In genomic region chr7:95595825-95596182, GRCh38 we compare ENCODE assay signal across 8 cellular contexts. TPM values are rescaled to one million over a fixed set of nuclear protein-coding genes. Genes with fewer than 3 reads are reported as not detected.
A peak's percentile ranks its signal among the peaks of the same experiment; 100 is the strongest.
DNase-seq lines count a peak whose midpoint lies in the region; ATAC-seq, FAIRE-seq and TF ChIP-seq lines count a peak whose summit lies in the region.

No MANE protein-coding gene starts in this region.

- H3K9ac ChIP-seq in keratinocyte (ENCODE audit: control insufficient read depth, extremely low read depth, insufficient read depth, low read length), result no peak overlapping the region

- H3K4me1 Mint-ChIP-seq in GM23338, result peaks cover 8% of the 10 kb centered on the region
- peaks cover 0 to 22% (median 4%) of the 10 kb centered on the region in 4 donors for H3K4me1 Mint-ChIP-seq in naive thymus-derived CD8-positive, alpha-beta T cell

- no peaks in the 10 kb centered on the region; the same call in 2 of the 3 replicates for H3K36me3 Mint-ChIP-seq in GM23338 (ENCODE audit: low read depth)
- H3K36me3 Mint-ChIP-seq in naive thymus-derived CD8-positive, alpha-beta T cell, result peaks cover 0 to 16% (median 0%) of the 10 kb centered on the region in 3 donors

- no peak overlapping the region for H3K27ac Mint-ChIP-seq in GM23338
- H3K27ac Mint-ChIP-seq in naive thymus-derived CD8-positive, alpha-beta T cell, result peak overlapping the region in 1 of 10 donors; percentile 5

- ATAC-seq in GM23338 (no peak), gastrocnemius medialis (no peak)
- ATAC-seq in naive thymus-derived CD8-positive, alpha-beta T cell, result no peak

- H3F3A ChIP-seq in GM23338 (replicated peaks; ENCODE audit: low read depth), result no peaks in the 10 kb centered on the region

- H3K9me2 ChIP-seq in GM23338 (ENCODE audit: insufficient read depth), result no peaks in the 10 kb centered on the region

- H3K4me1 ChIP-seq in GM23338 (ENCODE audit: insufficient read depth) (peaks cover 5% of the 10 kb centered on the region; the same call in 1 of the 2 replicates), breast epithelium (peaks cover 0 to 7% of the 10 kb centered on the region in 2 donors), keratinocyte (ENCODE audit: control insufficient read depth, extremely low read depth, insufficient read depth, low read length) (no peaks in the 10 kb centered on the region), gastrocnemius medialis (peaks cover 26 to 32% of the 10 kb centered on the region in 2 donors)

- H3K4me3 Mint-ChIP-seq in GM23338, result peak overlapping the region; percentile 89
- H3K4me3 Mint-ChIP-seq in naive thymus-derived CD8-positive, alpha-beta T cell, result peak overlapping the region in 2 of 10 donors; percentile 36 to 77

- H3K27me3 Mint-ChIP-seq in GM23338 (ENCODE audit: insufficient read depth, low read depth, poor library complexity), result peaks cover 21% of the 10 kb centered on the region
- peaks cover 14 to 46% (median 24%) of the 10 kb centered on the region in 5 donors for H3K27me3 Mint-ChIP-seq in naive thymus-derived CD8-positive, alpha-beta T cell

- TF ChIP-seq POLR2A in breast epithelium (IDR thresholded peaks at IDR 0.05) (no peak), gastrocnemius medialis (IDR thresholded peaks at IDR 0.05) (no peak)

- H3K4me2 ChIP-seq in GM23338, result peak overlapping the region; percentile 83
- H3K4me2 ChIP-seq in keratinocyte (ENCODE audit: control insufficient read depth, extremely low read depth, insufficient read depth, low read depth, low read length), result peak overlapping the region; percentile 42

- in situ Hi-C loops in gastrocnemius medialis (cut with MboI; ENCODE audit: low sequenced_read_pairs in 4 of 4), result loop anchor here in 3 of 4 donors (5.0 to 10.0 kb wide), 3 partner anchors 44 to 89 kb away; no protein-coding TSS in a partner anchor

- peaks cover 27% of the 10 kb centered on the region for H3K27me3 ChIP-seq in GM23338 (ENCODE audit: insufficient read depth)
- no peaks in the 10 kb centered on the region for H3K27me3 ChIP-seq in breast epithelium
- H3K27me3 ChIP-seq in keratinocyte (ENCODE audit: control insufficient read depth, extremely low read depth, insufficient read depth, low read length), result peaks cover 15% of the 10 kb centered on the region
- H3K27me3 ChIP-seq in gastrocnemius medialis, result no peaks in the 10 kb centered on the region

- POLR2A ChIA-PET in naive thymus-derived CD8-positive, alpha-beta T cell (lab: Charles Lee), result no interaction called here

- DNase-seq in GM23338 (ENCODE audit: low spot score) (no peak), breast epithelium (ENCODE audit: low spot score in 2 of 2) (no peak), keratinocyte (ENCODE audit: low read depth, low spot score) (no peak), gastrocnemius medialis (no peak), NCI-H82 treated with DMSO at 0.1 percent for 48 hours (lab: John Stamatoyannopoulos, UW; ENCODE audit: unreplicated experiment) (no peak), GOT3 (lab: John Stamatoyannopoulos, UW) (no peak), activated gamma-delta T cell treated with Interleukin-2 at 50 U/mL for 16 hours (no peak)
- no peak for DNase-seq in naive thymus-derived CD8-positive, alpha-beta T cell

- H3K27ac ChIP-seq in GM23338 (ENCODE audit: low read depth) (no peak overlapping the region), breast epithelium (peak overlapping the region; percentile 95 to 96), keratinocyte (ENCODE audit: control insufficient read depth, insufficient read depth, low read length) (no peak overlapping the region), gastrocnemius medialis (peak overlapping the region; percentile 91 to 97 (median 96))

- H4K20me1 ChIP-seq in GM23338 (replicated peaks; ENCODE audit: insufficient read depth) (no peaks in the 10 kb centered on the region), keratinocyte (ENCODE audit: control insufficient read depth, extremely low read depth, insufficient read depth, low read length) (no peaks in the 10 kb centered on the region)

- H2AFZ ChIP-seq in GM23338, result peak overlapping the region; percentile 94
- H2AFZ ChIP-seq in keratinocyte (ENCODE audit: control insufficient read depth, low read length), result no peak overlapping the region

- H3K4me3 ChIP-seq in GM23338 (peak overlapping the region; percentile 84), breast epithelium (peak overlapping the region; percentile 82 to 88 (median 87)), keratinocyte (ENCODE audit: control insufficient read depth in 2 of 3, extremely low read depth in 1 of 3, insufficient read depth in 2 of 3, low read depth in 1 of 3, low read length in 3 of 3) (no peak overlapping the region), gastrocnemius medialis (peak overlapping the region; percentile 78 to 94 (median 87))

- H3K9me3 ChIP-seq in breast epithelium (no peaks in the 10 kb centered on the region), keratinocyte (ENCODE audit: control insufficient read depth, low read depth, low read length) (no peaks in the 10 kb centered on the region), gastrocnemius medialis (no peaks in the 10 kb centered on the region)

- intact Hi-C loops in breast epithelium (cut with DNase I; ENCODE audit: low total_unique reads) (loop anchor here (5.0 kb wide), 1 partner anchor 44 kb away; no protein-coding TSS in a partner anchor), gastrocnemius medialis (cut with DNase I; ENCODE audit: low total_unique reads) (loop anchor here (1.0 kb wide), 3 partner anchors 13 to 88 kb away; no protein-coding TSS in a partner anchor)

- dilution Hi-C loops in keratinocyte (cut with MboI; ENCODE audit: extremely low pct_ligation_motif_present, low sequenced_read_pairs), result no loop called here

- H3K79me2 ChIP-seq in GM23338 (replicated peaks; ENCODE audit: insufficient read depth) (no peaks in the 10 kb centered on the region), keratinocyte (ENCODE audit: control insufficient read depth, insufficient read depth, low read length) (no peaks in the 10 kb centered on the region)

- TF ChIP-seq CTCF in GM23338 (conservative IDR thresholded peaks at IDR 0.05; ENCODE audit: low read depth in 2 of 2) (no peak), breast epithelium (IDR thresholded peaks at IDR 0.05) (no peak), keratinocyte (optimal IDR thresholded peaks at IDR 0.05 in 1 of 3, IDR thresholded peaks at IDR 0.05 in 1 of 3, conservative IDR thresholded peaks at IDR 0.05 in 1 of 3; ENCODE audit: extremely low read depth in 1 of 3, insufficient read depth in 2 of 3, low read length in 3 of 3) (no peak), gastrocnemius medialis (IDR thresholded peaks at IDR 0.05 in 4 of 5, conservative IDR thresholded peaks at IDR 0.05 in 1 of 5) (no peak)

- FAIRE-seq in keratinocyte (lab: Jason Lieb, UNC), result no peak

- H3K9me1 ChIP-seq in keratinocyte (ENCODE audit: control insufficient read depth, extremely low read depth, insufficient read depth, low read length), result no peaks in the 10 kb centered on the region

- no peaks in the 10 kb centered on the region for H3K9me3 Mint-ChIP-seq in GM23338
- peaks cover 0 to 13% (median 0%) of the 10 kb centered on the region in 9 donors for H3K9me3 Mint-ChIP-seq in naive thymus-derived CD8-positive, alpha-beta T cell

- H3K36me3 ChIP-seq in GM23338 (ENCODE audit: insufficient read depth) (no peaks in the 10 kb centered on the region), breast epithelium (peaks cover 15% of the 10 kb centered on the region), keratinocyte (ENCODE audit: control insufficient read depth in 2 of 2, extremely low read depth in 1 of 2, insufficient read depth in 2 of 2, low read length in 2 of 2) (no peaks in the 10 kb centered on the region), gastrocnemius medialis (peaks cover 25 to 54% of the 10 kb centered on the region in 2 donors)

RNA-seq across cellular contexts. Expression of gene PDK4, which starts 0.5 kb away (rescaled TPM):
- total RNA-seq in GM23338 (2014; rRNA removed; shearing (Covaris generic)), result 0.12 TPM in 1 of 2 replicates, not detected in the other
- polyA plus RNA-seq in GM23338 (2016; fragmentation: Nextera tagmentation; extraction: Ambion mirVana) (0.07 and 0.32 TPM in 2 replicates), keratinocyte (not detected in 3 replicates)
- total RNA-seq in breast epithelium (100 to 1,000 TPM; 507 to 797 (median 729) TPM), gastrocnemius medialis (1,000 to 10,000 TPM; 2,371 to 5,827 (median 4,654) TPM)
- polyA plus RNA-seq in keratinocyte (2011; ENCODE audit: low read depth), result 9.4 TPM
- polyA plus RNA-seq in keratinocyte (2011; cell fraction: cytosol; rRNA removed), result not detected in 2 replicates
- polyA plus RNA-seq in keratinocyte (2011; cell fraction: nucleus; rRNA removed), result not detected in 2 replicates
- polyA plus RNA-seq in keratinocyte (2012; ENCODE audit: low replicate concordance), result 12.0 TPM in 1 of 2 replicates, not detected in the other
- polyA minus RNA-seq in keratinocyte, result not detected in 3 replicates
- polyA minus RNA-seq in keratinocyte (2011; cell fraction: cytosol; rRNA and poly(A)+ RNA removed), result 3.8 TPM
- polyA minus RNA-seq in keratinocyte (2011; cell fraction: nucleus; rRNA and poly(A)+ RNA removed), result not detected in 2 replicates
- 1 to 10 TPM; 1.7 to 2.2 TPM for total RNA-seq in naive thymus-derived CD8-positive, alpha-beta T cell
- not detected for polyA plus RNA-seq in naive thymus-derived CD8-positive, alpha-beta T cell

Comparison
In these comparisons a context has a peak if more than half of its experiments do, and no peak if none do; other contexts are left out.
1. H3K27ac ChIP-seq: peak in breast epithelium (2 of 2) and gastrocnemius medialis (4 of 4); none in GM23338 (single experiment) and keratinocyte (single experiment).
2. H3K4me3 ChIP-seq: peak in GM23338 (single experiment), breast epithelium (3 of 3) and gastrocnemius medialis (4 of 4); none in keratinocyte (0 of 3).
3. RNA of gene PDK4, which starts 0.5 kb away (total RNA-seq): 2,371 to 5,827 TPM in gastrocnemius medialis and 507 to 797 TPM in breast epithelium; 1.7 to 2.2 TPM in naive thymus-derived CD8-positive, alpha-beta T cell and 0.12 TPM in GM23338; every median in the first group is over 100 times any median in the second.